ENCODE assay signal across 32 cellular contexts in genomic region chr2:40463112-40463511, GRCh38.
"Had no signal": no experiment of that assay in that cellular context is flagged by ENCODE, and none has a peak within 500 bp of the region (broad histone marks: within the 10 kb centered on the region; RNA-seq: fewer than 3 reads in every experiment).

No MANE protein-coding gene starts in this region.

- H3K27me3 ChIP-seq: ascending aorta, MG63, SJCRH30 had no signal

- DNase-seq: activated CD4-positive, alpha-beta memory T cell treated with anti-CD3 and anti-CD28 coated beads for 36 hours; activated CD4-positive, alpha-beta T cell treated with anti-CD3 and anti-CD28 coated beads for 4 hours; activated CD4-positive, alpha-beta T cell treated with anti-CD3 and anti-CD28 coated beads, Interleukin-2, amount 50 U/mL, for 1 hour; activated CD4-positive, CD25-positive, alpha-beta regulatory T cell treated with anti-CD3 and anti-CD28 coated beads, Interleukin-2, amount 50 U/mL, for 72 hours; activated CD8-positive, alpha-beta memory T cell treated with anti-CD3 and anti-CD28 coated beads, Interleukin-2, amount 50 U/mL, for 48 hours; activated effector memory CD4-positive, alpha-beta T cell treated with Interleukin-2 at 50 U/mL for 16 hours; activated naive CD4-positive, alpha-beta T cell treated with anti-CD3 and anti-CD28 coated beads, Interleukin-2, amount 10 ng/mL, durations not matched to agents 7 days and 5 days; activated naive CD8-positive, alpha-beta T cell treated with anti-CD3 and anti-CD28 coated beads, Interleukin-2, amount 50 U/mL, for 24 hours; activated T-cell treated with anti-CD3 and anti-CD28 coated beads, Interleukin-2, amount 50 U/mL, for 48 hours; amniotic stem cell; Kasumi-1; KG1; MG63; NCI-H1092; NCI-H1436 treated with DMSO at 0.1 percent for 48 hours; NCI-H187; NCI-H2029 treated with DMSO at 0.1 percent for 48 hours; NCI-H2107; NCI-H2171; NCI-H510A; NCI-H526; NCI-H748 treated with DMSO at 0.1 percent for 48 hours; NK-92 treated with Interleukin-12 subunit alpha and Interleukin-12 subunit beta, amount 100 ng/mL, for 24 hours; SHP77; SJCRH30 had no signal

- H3K4me1 ChIP-seq: ascending aorta had no signal

- H3K9me3 ChIP-seq: ascending aorta, MG63, SJCRH30 had no signal

- H3K4me1 Mint-ChIP-seq: activated naive CD4-positive, alpha-beta T cell treated with anti-CD3 and anti-CD28 coated beads, Interleukin-2, amount 10 ng/mL, durations not matched to agents 7 days and 5 days; activated naive CD8-positive, alpha-beta T cell treated with anti-CD3 and anti-CD28 coated beads, Interleukin-2, amount 50 U/mL, for 24 hours; WTC11 had no signal

- H3K4me3 ChIP-seq: ascending aorta, MG63, SJCRH30, SK-N-MC had no signal

- H3K27me3 Mint-ChIP-seq: activated CD4-positive, alpha-beta memory T cell treated with anti-CD3 and anti-CD28 coated beads for 36 hours; activated naive CD4-positive, alpha-beta T cell treated with anti-CD3 and anti-CD28 coated beads, Interleukin-2, amount 10 ng/mL, durations not matched to agents 7 days and 5 days; activated naive CD8-positive, alpha-beta T cell had no signal

- H3K4me3 Mint-ChIP-seq: activated CD4-positive, alpha-beta memory T cell treated with anti-CD3 and anti-CD28 coated beads for 36 hours; activated naive CD4-positive, alpha-beta T cell treated with anti-CD3 and anti-CD28 coated beads, Interleukin-2, amount 10 ng/mL, durations not matched to agents 7 days and 5 days; activated naive CD8-positive, alpha-beta T cell; activated naive CD8-positive, alpha-beta T cell treated with anti-CD3 and anti-CD28 coated beads, Interleukin-2, amount 50 U/mL, for 24 hours; T-helper 1 cell treated with Interleukin-12 subunit alpha and Interleukin-12 subunit beta and Interleukin-4 antibody, amounts not matched to agents 30 μg/mL and 1 μg/mL, for 36 hours; T-helper 2 cell treated with Interferon-gamma antibody and Interleukin-4, amounts not matched to agents 5 μg/mL and 100 μg/mL, for 36 hours; WTC11 had no signal

- H3K27ac ChIP-seq: ascending aorta, SJCRH30, SK-N-MC had no signal

- H3K36me3 ChIP-seq: ascending aorta, MG63, SJCRH30 had no signal

- ATAC-seq: activated naive CD8-positive, alpha-beta T cell treated with anti-CD3 and anti-CD28 coated beads, Interleukin-2, amount 50 U/mL, for 24 hours; Panc1; WTC11 had no signal

- H3K36me3 Mint-ChIP-seq: activated CD4-positive, alpha-beta memory T cell treated with anti-CD3 and anti-CD28 coated beads for 36 hours; activated naive CD4-positive, alpha-beta T cell treated with anti-CD3 and anti-CD28 coated beads, Interleukin-2, amount 10 ng/mL, durations not matched to agents 7 days and 5 days; activated naive CD8-positive, alpha-beta T cell; WTC11 had no signal

- H3K9me3 Mint-ChIP-seq: activated CD4-positive, alpha-beta memory T cell treated with anti-CD3 and anti-CD28 coated beads for 36 hours; activated naive CD4-positive, alpha-beta T cell treated with anti-CD3 and anti-CD28 coated beads, Interleukin-2, amount 10 ng/mL, durations not matched to agents 7 days and 5 days; activated naive CD8-positive, alpha-beta T cell treated with anti-CD3 and anti-CD28 coated beads, Interleukin-2, amount 50 U/mL, for 24 hours; T-helper 1 cell treated with Interleukin-12 subunit alpha and Interleukin-12 subunit beta and Interleukin-4 antibody, amounts not matched to agents 30 μg/mL and 1 μg/mL, for 36 hours; T-helper 2 cell treated with Interferon-gamma antibody and Interleukin-4, amounts not matched to agents 5 μg/mL and 100 μg/mL, for 36 hours; WTC11 had no signal

- H3K27ac Mint-ChIP-seq: activated CD4-positive, alpha-beta memory T cell treated with anti-CD3 and anti-CD28 coated beads for 36 hours; activated naive CD4-positive, alpha-beta T cell treated with anti-CD3 and anti-CD28 coated beads, Interleukin-2, amount 10 ng/mL, durations not matched to agents 7 days and 5 days; activated naive CD8-positive, alpha-beta T cell; activated naive CD8-positive, alpha-beta T cell treated with anti-CD3 and anti-CD28 coated beads, Interleukin-2, amount 50 U/mL, for 24 hours; T-helper 1 cell treated with Interleukin-12 subunit alpha and Interleukin-12 subunit beta and Interleukin-4 antibody, amounts not matched to agents 30 μg/mL and 1 μg/mL, for 36 hours; T-helper 2 cell treated with Interferon-gamma antibody and Interleukin-4, amounts not matched to agents 5 μg/mL and 100 μg/mL, for 36 hours; WTC11 had no signal
